Comparison of ENCODE assay signal across 8 cellular contexts in genomic region chr2:20050712-20051517, GRCh38. TPM values are rescaled to one million over a fixed set of nuclear protein-coding genes. Genes with fewer than 3 reads are reported as not detected.
A peak's percentile ranks its signal among the peaks of the same experiment; 100 is the strongest.
DNase-seq lines count a peak whose midpoint lies in the region; ATAC-seq, FAIRE-seq and TF ChIP-seq lines count a peak whose summit lies in the region.

No MANE protein-coding gene starts in this region.

- H3K36me3 ChIP-seq in OCI-LY1 (ENCODE audit: insufficient read depth, low read length) (no peaks in the 10 kb centered on the region), right atrium auricular region (no peaks in the 10 kb centered on the region)

- DNase-seq in COR-L47 (lab: John Stamatoyannopoulos, UW) (peak; percentile 61), GM19239 (ENCODE audit: insufficient read length, low spot score) (peak; percentile 15), amygdala (lab: John Stamatoyannopoulos, UW) (peak in 37 of 56 donors; percentile 7 to 87 (median 33)), right atrium auricular region (ENCODE audit: low spot score) (peak; percentile 70), pons (ENCODE audit: low spot score) (peak; percentile 78)

- H2AFZ ChIP-seq in OCI-LY1 (ENCODE audit: low read length) = no peak overlapping the region

- H3K27ac ChIP-seq in OCI-LY1 (ENCODE audit: low read depth, low read length, poor library complexity, severe bottlenecking) (peak overlapping the region; percentile 67), right atrium auricular region (peak overlapping the region; percentile 97 to 99)

- peak overlapping the region; percentile 90 for H3K4me2 ChIP-seq in OCI-LY1 (ENCODE audit: low read length)

- H3F3A ChIP-seq in OCI-LY1 (ENCODE audit: insufficient read depth, low read length) = no peaks in the 10 kb centered on the region

- peak; percentile 89 for FAIRE-seq in GM19239 (lab: Jason Lieb, UNC)

- TF ChIP-seq CTCF in OCI-LY1 (IDR thresholded peaks at IDR 0.05; ENCODE audit: low read length) (peak; percentile 47), right atrium auricular region (IDR thresholded peaks at IDR 0.05) (peak in 1 of 2 donors; percentile 38)

- peak overlapping the region; percentile 69 for H3K9ac ChIP-seq in OCI-LY1 (ENCODE audit: low read length)

- peaks cover 36% of the 10 kb centered on the region for H3K79me2 ChIP-seq in OCI-LY1 (ENCODE audit: insufficient read depth, low read length)

- peak overlapping the region; percentile 71 for H3K4me3 ChIP-seq in OCI-LY1 (ENCODE audit: low read depth, low read length, poor library complexity, severe bottlenecking)
- H3K4me3 ChIP-seq in right atrium auricular region = peak overlapping the region; percentile 84 to 90

- no peaks in the 10 kb centered on the region for H3K27me3 ChIP-seq in OCI-LY1 (ENCODE audit: insufficient read depth, low read length)
- H3K27me3 ChIP-seq in right atrium auricular region = no peaks in the 10 kb centered on the region

- H3K9me3 ChIP-seq in OCI-LY1 (ENCODE audit: low read length) (no peaks in the 10 kb centered on the region), right atrium auricular region (no peaks in the 10 kb centered on the region)

- ATAC-seq in HG03175 (IDR thresholded peaks at IDR 0.05; ENCODE audit: unreplicated experiment) (peak; percentile 18), GM18870 (IDR thresholded peaks at IDR 0.05; ENCODE audit: unreplicated experiment) (no peak)

- H3K4me1 ChIP-seq in OCI-LY1 (ENCODE audit: insufficient read depth, low read length, severe bottlenecking) (peaks cover 31% of the 10 kb centered on the region), right atrium auricular region (peaks cover 0 to 41% of the 10 kb centered on the region in 2 donors)

- H3K9me2 ChIP-seq in OCI-LY1 (ENCODE audit: low read depth, low read length) = no peaks in the 10 kb centered on the region

- no peaks in the 10 kb centered on the region for H4K20me1 ChIP-seq in OCI-LY1 (ENCODE audit: insufficient read depth, low read length)

RNA-seq across cellular contexts. Expression of gene LAPTM4A, which starts 0.5 kb away (rescaled TPM):
- 100 to 1,000 TPM; 145 TPM for total RNA-seq in right atrium auricular region

RNA-seq across cellular contexts. Expression of gene MATN3, which starts 38.4 kb away (rescaled TPM):
- not detected for total RNA-seq in right atrium auricular region

Comparison
In these comparisons a context has a peak if more than half of its experiments do, and no peak if none do; other contexts are left out.
1. DNase-seq: peak in every context shown above with its lines; median percentile 78 in pons; 70 in right atrium auricular region; 61 in COR-L47; 33 in amygdala; 15 in GM19239.